In the genomic region with DNA sequence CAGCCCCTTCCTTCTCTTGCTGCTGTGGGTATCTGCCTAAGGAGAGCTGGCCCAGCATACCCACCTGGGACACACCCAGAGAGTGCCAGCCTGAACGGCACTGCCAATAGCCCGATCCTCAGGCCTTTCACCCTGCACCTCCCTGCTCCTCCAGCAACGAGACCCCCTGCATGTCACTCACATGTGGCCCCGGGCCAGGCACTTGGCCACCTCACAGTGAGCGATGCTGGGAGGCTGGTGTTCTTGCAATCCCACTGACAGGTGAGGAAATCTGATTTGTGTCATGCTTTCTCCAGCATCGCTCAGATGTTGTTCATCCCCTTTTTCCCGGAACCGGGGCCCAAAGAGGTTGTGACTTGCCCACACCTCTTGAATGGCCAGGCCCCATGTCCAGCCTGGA, we compare ENCODE assay signal across 15 cellular contexts. TPM values are rescaled to one million over a fixed set of nuclear protein-coding genes. Genes with fewer than 3 reads are reported as not detected.
DNase-seq lines count a peak whose midpoint lies in the region; ATAC-seq, FAIRE-seq and TF ChIP-seq lines count a peak whose summit lies in the region.
"Had no signal": no experiment of that assay in that cellular context is flagged by ENCODE, and none has a peak within 500 bp of the region (broad histone marks: within the 10 kb centered on the region; RNA-seq: fewer than 3 reads in every experiment).

No MANE protein-coding gene starts in this region.

- H3K36me3 ChIP-seq in HCT116 (ENCODE audit: control insufficient read depth in 1 of 2, insufficient read depth in 2 of 2, low read length in 2 of 2) = no peaks in the 10 kb centered on the region
- H3K36me3 ChIP-seq in body of pancreas (replicated peaks in 1 of 2; ENCODE audit: insufficient read depth in 1 of 2, low read depth in 2 of 2) = no peaks in the 10 kb centered on the region
- no peaks in the 10 kb centered on the region for H3K36me3 ChIP-seq in esophagus muscularis mucosa
- H3K36me3 ChIP-seq in skeletal muscle tissue (ENCODE audit: control insufficient read depth in 3 of 3, insufficient read depth in 3 of 3, low read length in 3 of 3) = no peaks in the 10 kb centered on the region
- H3K36me3 ChIP-seq: WERI-Rb-1 had no signal

- POLR2A ChIA-PET in HCT116 (lab: Charles Lee) = no interaction called here

- peak overlapping the region; percentile 41 for H3K4me2 ChIP-seq in HCT116 (ENCODE audit: low read length)

- no peaks in the 10 kb centered on the region for H3K36me3 Mint-ChIP-seq in stimulated activated memory B cell treated with anti-CD40 and anti-IgM and Interleukin-4, amounts not matched to agents 10 μg/mL and 1 μg/mL and 100 μg/mL, for 72 hours
- H3K36me3 Mint-ChIP-seq: immature natural killer cell had no signal

- no peak for FAIRE-seq in RCC 7860 (lab: Jason Lieb, UNC)
- FAIRE-seq: endometrium, HTR-8/SVneo had no signal

- no peak overlapping the region for H3K4me3 ChIP-seq in HCT116 (replicated peaks in 1 of 2; ENCODE audit: low read depth in 1 of 2, low read length in 2 of 2)
- no peak overlapping the region for H3K4me3 ChIP-seq in body of pancreas
- no peak overlapping the region for H3K4me3 ChIP-seq in esophagus muscularis mucosa
- H3K4me3 ChIP-seq in skeletal muscle tissue (ENCODE audit: low read length in 3 of 3) = peak overlapping the region in 1 of 3 donors; percentile 48

- TF ChIP-seq RAD21 in HCT116 (IDR thresholded peaks at IDR 0.05; ENCODE audit: low read depth) = no peak

- H3K27me3 Mint-ChIP-seq in stimulated activated memory B cell treated with anti-CD40 and anti-IgM and Interleukin-4, amounts not matched to agents 10 μg/mL and 1 μg/mL and 100 μg/mL, for 72 hours = peaks cover 73% of the 10 kb centered on the region

- H2AFZ ChIP-seq in HCT116 (ENCODE audit: low read depth, low read length, poor library complexity, severe bottlenecking) = no peak overlapping the region

- TF ChIP-seq CTCF in HCT116 (IDR thresholded peaks at IDR 0.05 in 2 of 3, conservative IDR thresholded peaks at IDR 0.05 in 1 of 3; ENCODE audit: borderline replicate concordance in 1 of 3, insufficient read depth in 1 of 3, low read depth in 2 of 3, low read length in 2 of 3) (no peak), body of pancreas (IDR thresholded peaks at IDR 0.05) (no peak), esophagus muscularis mucosa (IDR thresholded peaks at IDR 0.05) (no peak)

- WGBS in body of pancreas, 2 donors = 77 to 79% methylated on average over 6 to 8 of the region's 8 CpGs
- 88% methylated on average over 8 of the region's 8 CpGs for WGBS in esophagus muscularis mucosa

- H3K9ac ChIP-seq in HCT116 (ENCODE audit: low read length) (no peak overlapping the region), skeletal muscle tissue (ENCODE audit: low read depth in 1 of 3, low read length in 3 of 3) (peak overlapping the region in 2 of 3 donors; percentile 63 to 70)

- H3K4me1 ChIP-seq in HCT116 (ENCODE audit: control insufficient read depth in 1 of 2, insufficient read depth in 2 of 2, low read length in 2 of 2) = peaks cover 52 to 53% of the 10 kb centered on the region in 2 experiments
- H3K4me1 ChIP-seq in body of pancreas = peaks cover 61% of the 10 kb centered on the region
- peaks cover 58 to 62% (median 59%) of the 10 kb centered on the region in 4 donors for H3K4me1 ChIP-seq in esophagus muscularis mucosa
- peaks cover 57 to 63% (median 59%) of the 10 kb centered on the region in 3 donors for H3K4me1 ChIP-seq in skeletal muscle tissue (ENCODE audit: control insufficient read depth in 3 of 3, insufficient read depth in 3 of 3, low read length in 3 of 3)

- ATAC-seq in HCT116 (no peak; the same call in 1 of the 2 replicates), body of pancreas (no peak)
- ATAC-seq in stimulated activated memory B cell treated with anti-CD40 and anti-IgM and Interleukin-4, amounts not matched to agents 10 μg/mL and 1 μg/mL and 100 μg/mL, for 72 hours = no peak

- TF ChIP-seq EP300 in esophagus muscularis mucosa (IDR thresholded peaks at IDR 0.05) = no peak

- RAD21 ChIA-PET in HCT116 (lab: Charles Lee; ENCODE audit: low non-redundant PET in 1 of 2, low total read pairs in 2 of 2, uncharacterized antibody in 2 of 2, unreplicated experiment in 2 of 2) = no interaction called here

- H3K4me3 Mint-ChIP-seq in stimulated activated memory B cell treated with anti-CD40 and anti-IgM and Interleukin-4, amounts not matched to agents 10 μg/mL and 1 μg/mL and 100 μg/mL, for 72 hours = no peak overlapping the region
- H3K4me3 Mint-ChIP-seq: activated T-helper 1 cell treated with anti-CD3 and anti-CD28 coated beads, Interleukin-12 subunit alpha, Interleukin-12 subunit beta, Interleukin-2, Interleukin-4 antibody, amounts not matched to agents 30 ng/mL and 10 ng/mL and 1 ng/mL, durations not matched to agents 14 hours and 24 hours and 36 hours; immature natural killer cell had no signal

- H3K9me3 Mint-ChIP-seq in stimulated activated memory B cell treated with anti-CD40 and anti-IgM and Interleukin-4, amounts not matched to agents 10 μg/mL and 1 μg/mL and 100 μg/mL, for 72 hours = no peaks in the 10 kb centered on the region
- H3K9me3 Mint-ChIP-seq: activated T-helper 1 cell treated with anti-CD3 and anti-CD28 coated beads, Interleukin-12 subunit alpha, Interleukin-12 subunit beta, Interleukin-2, Interleukin-4 antibody, amounts not matched to agents 30 ng/mL and 10 ng/mL and 1 ng/mL, durations not matched to agents 14 hours and 24 hours and 36 hours; immature natural killer cell had no signal

- TF ChIP-seq POLR2A in HCT116 (IDR thresholded peaks at IDR 0.05; ENCODE audit: borderline replicate concordance, extremely low read depth, insufficient read depth, insufficient read length) (no peak), body of pancreas (IDR thresholded peaks at IDR 0.05) (no peak), esophagus muscularis mucosa (IDR thresholded peaks at IDR 0.05; ENCODE audit: low read depth) (no peak)

- H3K27ac ChIP-seq in HCT116 (ENCODE audit: low read depth, low read length) (no peak overlapping the region), body of pancreas (peak overlapping the region; percentile 75 to 96 (median 82)), esophagus muscularis mucosa (replicated peaks in 1 of 4) (peak overlapping the region; percentile 87 to 96 (median 89)), skeletal muscle tissue (ENCODE audit: low read depth, low read length) (no peak overlapping the region)
- H3K27ac ChIP-seq: WERI-Rb-1 had no signal

- H3K27ac Mint-ChIP-seq in stimulated activated memory B cell treated with anti-CD40 and anti-IgM and Interleukin-4, amounts not matched to agents 10 μg/mL and 1 μg/mL and 100 μg/mL, for 72 hours = no peak overlapping the region
- H3K27ac Mint-ChIP-seq: activated T-helper 1 cell treated with anti-CD3 and anti-CD28 coated beads, Interleukin-12 subunit alpha, Interleukin-12 subunit beta, Interleukin-2, Interleukin-4 antibody, amounts not matched to agents 30 ng/mL and 10 ng/mL and 1 ng/mL, durations not matched to agents 14 hours and 24 hours and 36 hours had no signal

- peaks cover 25% of the 10 kb centered on the region for H3K4me1 Mint-ChIP-seq in stimulated activated memory B cell treated with anti-CD40 and anti-IgM and Interleukin-4, amounts not matched to agents 10 μg/mL and 1 μg/mL and 100 μg/mL, for 72 hours

- CTCF ChIA-PET in HCT116 (lab: Charles Lee) = no interaction called here

- H3K27me3 ChIP-seq in HCT116 (ENCODE audit: insufficient read depth, low read length) (no peaks in the 10 kb centered on the region), body of pancreas (no peaks in the 10 kb centered on the region), esophagus muscularis mucosa (no peaks in the 10 kb centered on the region), skeletal muscle tissue (ENCODE audit: control insufficient read depth in 3 of 3, insufficient read depth in 3 of 3, low read length in 3 of 3) (no peaks in the 10 kb centered on the region)

- H3K9me3 ChIP-seq in HCT116 (ENCODE audit: control insufficient read depth in 1 of 2, insufficient read depth in 1 of 2, low read depth in 1 of 2, low read length in 2 of 2) (no peaks in the 10 kb centered on the region), body of pancreas (no peaks in the 10 kb centered on the region), esophagus muscularis mucosa (no peaks in the 10 kb centered on the region), skeletal muscle tissue (ENCODE audit: control insufficient read depth in 3 of 3, low read length in 3 of 3) (no peaks in the 10 kb centered on the region)

- H4K20me1 ChIP-seq in HCT116 (ENCODE audit: insufficient read depth) = no peaks in the 10 kb centered on the region

- intact Hi-C loops in HCT116 (cut with micrococcal nuclease) (no loop called here), body of pancreas (cut with DNase I) (no loop called here), esophagus muscularis mucosa (cut with DNase I) (no loop called here)

- DNase-seq in HCT116 (ENCODE audit: low read depth, low spot score) (no peak), body of pancreas (no peak), esophagus muscularis mucosa (ENCODE audit: extremely low spot score) (no peak), RCC 7860 (ENCODE audit: low spot score) (no peak), OCI-M2 (lab: John Stamatoyannopoulos, UW; ENCODE audit: unreplicated experiment) (no peak)
- DNase-seq: central memory CD4-positive, alpha-beta T cell; foreskin melanocyte; immature natural killer cell; stimulated activated CD4-positive, alpha-beta T cell treated with anti-CD3 and anti-CD28 coated beads, Interleukin-2, amount 100 ng/mL, for 24 hours had no signal

- H3K9me2 ChIP-seq in HCT116 (ENCODE audit: insufficient read depth) = no peaks in the 10 kb centered on the region

- no peaks in the 10 kb centered on the region for H3K79me2 ChIP-seq in HCT116 (ENCODE audit: insufficient read depth, low read length)

- BruUV-seq in HCT116 (replicated peaks; lab: Mats Ljungman, UMichigan) = no TSS peak

TF ChIP-seq in HCT116, 20 proteins besides CTCF, POLR2A, EP300 and RAD21 (continues in another document):
- TF ChIP-seq ZFX (IDR thresholded peaks at IDR 0.05) = no peak
- TF ChIP-seq EGR1 (IDR thresholded peaks at IDR 0.05; ENCODE audit: low read depth) = no peak
- TF ChIP-seq, protein P1, sequence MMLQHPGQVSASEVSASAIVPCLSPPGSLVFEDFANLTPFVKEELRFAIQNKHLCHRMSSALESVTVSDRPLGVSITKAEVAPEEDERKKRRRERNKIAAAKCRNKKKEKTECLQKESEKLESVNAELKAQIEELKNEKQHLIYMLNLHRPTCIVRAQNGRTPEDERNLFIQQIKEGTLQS (IDR thresholded peaks at IDR 0.05) = no peak

RNA-seq across cellular contexts. Expression of a gene that starts 20.5 kb away (rescaled TPM):
- total RNA-seq in HCT116 (2021; ENCODE audit: unreplicated experiment) = 2.7 TPM
- polyA plus RNA-seq in HCT116 (2012) = 1.7 and 1.9 TPM in 2 replicates
- total RNA-seq in body of pancreas = 1 to 10 TPM; 7.0 to 9.9 TPM
- 1 to 10 TPM; 1.5 to 4.9 (median 3.8) TPM for total RNA-seq in esophagus muscularis mucosa
- total RNA-seq in skeletal muscle tissue = 1.0 TPM
- polyA plus RNA-seq: immature natural killer cell had no signal

RNA-seq across cellular contexts. Expression of a gene that starts 51.7 kb away (rescaled TPM):
- total RNA-seq in HCT116 (2021; ENCODE audit: unreplicated experiment) = 52.3 TPM
- 49.0 and 50.1 TPM in 2 replicates for polyA plus RNA-seq in HCT116 (2012)
- total RNA-seq in body of pancreas = 10 to 100 TPM; 33.2 to 47.5 TPM
- total RNA-seq in esophagus muscularis mucosa = under 1 TPM; under 0.01 to 0.71 (median 0.40) TPM
- not detected for total RNA-seq in skeletal muscle tissue

Comparison
In these comparisons a context has a peak if more than half of its experiments do, and no peak if none do; other contexts are left out.
1. H3K27ac ChIP-seq: peak in body of pancreas (4 of 4) and esophagus muscularis mucosa (4 of 4); none in HCT116 (single experiment) and skeletal muscle tissue (single experiment).
2. RNA of a gene that starts 51.7 kb away (total RNA-seq): 52.3 TPM in HCT116 (single experiment) and 33.2 to 47.5 TPM in body of pancreas; under 0.01 to 0.71 TPM in esophagus muscularis mucosa and not detected in skeletal muscle tissue (single experiment); every median in the first group is over 10 times any median in the second.